1 cellular context compared by ENCODE assay signal in genomic region chr16:53346-54236, GRCh38.
TF ChIP-seq lines count a peak whose summit lies in the region.

Gene POLR3K, minus strand, starts transcription at chr16:53608. Its CDS starts 22 bp downstream, at chr16:53586.
Gene SNRNP25, plus strand, starts transcription at chr16:53828. Its CDS starts 189 bp downstream, at chr16:54017.

TF ChIP-seq in HepG2, 621 proteins besides CTCF, POLR2A, EP300 and RAD21 (continued from another document):
- TF ChIP-seq DNMT3B (CRISPR knock-in tag; conservative IDR thresholded peaks at IDR 0.05) (no peak), ZMYM4 (CRISPR knock-in tag; IDR thresholded peaks at IDR 0.05) (peak; percentile 72), HIC2 (CRISPR knock-in tag; IDR thresholded peaks at IDR 0.05; ENCODE audit: low read depth) (0 out of 2 replicates have a peak, but pooled peaks have one; percentile 20), ZNF382 (CRISPR knock-in tag; IDR thresholded peaks at IDR 0.05; ENCODE audit: borderline replicate concordance) (no peak), ZNF563 (CRISPR knock-in tag; IDR thresholded peaks at IDR 0.05) (peak; percentile 96), RNF2 (conservative IDR thresholded peaks at IDR 0.05; ENCODE audit: low read depth) (peak; percentile 80; the same call in 1 of the 2 replicates), HMGA1 (CRISPR knock-in tag; conservative IDR thresholded peaks at IDR 0.05) (no peak), ZNF296 (CRISPR knock-in tag; conservative IDR thresholded peaks at IDR 0.05) (no peak), ZNF580 (CRISPR knock-in tag; IDR thresholded peaks at IDR 0.05; ENCODE audit: borderline replicate concordance, low read depth) (peak; percentile 10; the same call in 1 of the 2 replicates), MYC (CRISPR knock-in tag; IDR thresholded peaks at IDR 0.05; ENCODE audit: borderline replicate concordance) (peak; percentile 68; the same call in 1 of the 2 replicates), REL (CRISPR knock-in tag; conservative IDR thresholded peaks at IDR 0.05) (peak; percentile 83; the same call in 1 of the 2 replicates), HIVEP1 (CRISPR knock-in tag; IDR thresholded peaks at IDR 0.05) (0 out of 2 replicates have a peak, but pooled peaks have one; percentile 2), TFDP2 (CRISPR knock-in tag; IDR thresholded peaks at IDR 0.05) (peak; percentile 98), ZNF768 (CRISPR knock-in tag; IDR thresholded peaks at IDR 0.05) (0 out of 2 replicates have a peak, but pooled peaks have one; percentile 19), CENPT (CRISPR knock-in tag; IDR thresholded peaks at IDR 0.05; ENCODE audit: low read depth) (no peak), KDM3A (CRISPR knock-in tag; IDR thresholded peaks at IDR 0.05; ENCODE audit: low read depth) (peak; percentile 21; the same call in 1 of the 2 replicates), NR2C2 (CRISPR knock-in tag; IDR thresholded peaks at IDR 0.05; ENCODE audit: borderline replicate concordance) (no peak), KLF13 (CRISPR knock-in tag; IDR thresholded peaks at IDR 0.05) (peak; percentile 3; the same call in 1 of the 2 replicates), ATF7-NPFF (CRISPR knock-in tag; IDR thresholded peaks at IDR 0.05; ENCODE audit: low read depth) (peak; percentile 89), ZNF562 (CRISPR knock-in tag; IDR thresholded peaks at IDR 0.05; ENCODE audit: borderline replicate concordance) (0 out of 2 replicates have a peak, but pooled peaks have one; percentile 46), SRSF9 (IDR thresholded peaks at IDR 0.05; ENCODE audit: borderline replicate concordance, insufficient read depth, low read depth, low read length, poor library complexity, severe bottlenecking) (no peak), SRSF4 (IDR thresholded peaks at IDR 0.05; ENCODE audit: low read depth, low read length, poor library complexity, severe bottlenecking) (no peak), ISL2 (CRISPR knock-in tag; IDR thresholded peaks at IDR 0.05) (peak; percentile 49), ZNF704 (CRISPR knock-in tag; IDR thresholded peaks at IDR 0.05; ENCODE audit: borderline replicate concordance) (peak; percentile 91), NFE2L1 (CRISPR knock-in tag; IDR thresholded peaks at IDR 0.05; ENCODE audit: borderline replicate concordance) (no peak), MXD4 (CRISPR knock-in tag; IDR thresholded peaks at IDR 0.05) (peak; percentile 78), ELF3 (CRISPR knock-in tag; IDR thresholded peaks at IDR 0.05) (no peak)
- TF ChIP-seq, protein P1, sequence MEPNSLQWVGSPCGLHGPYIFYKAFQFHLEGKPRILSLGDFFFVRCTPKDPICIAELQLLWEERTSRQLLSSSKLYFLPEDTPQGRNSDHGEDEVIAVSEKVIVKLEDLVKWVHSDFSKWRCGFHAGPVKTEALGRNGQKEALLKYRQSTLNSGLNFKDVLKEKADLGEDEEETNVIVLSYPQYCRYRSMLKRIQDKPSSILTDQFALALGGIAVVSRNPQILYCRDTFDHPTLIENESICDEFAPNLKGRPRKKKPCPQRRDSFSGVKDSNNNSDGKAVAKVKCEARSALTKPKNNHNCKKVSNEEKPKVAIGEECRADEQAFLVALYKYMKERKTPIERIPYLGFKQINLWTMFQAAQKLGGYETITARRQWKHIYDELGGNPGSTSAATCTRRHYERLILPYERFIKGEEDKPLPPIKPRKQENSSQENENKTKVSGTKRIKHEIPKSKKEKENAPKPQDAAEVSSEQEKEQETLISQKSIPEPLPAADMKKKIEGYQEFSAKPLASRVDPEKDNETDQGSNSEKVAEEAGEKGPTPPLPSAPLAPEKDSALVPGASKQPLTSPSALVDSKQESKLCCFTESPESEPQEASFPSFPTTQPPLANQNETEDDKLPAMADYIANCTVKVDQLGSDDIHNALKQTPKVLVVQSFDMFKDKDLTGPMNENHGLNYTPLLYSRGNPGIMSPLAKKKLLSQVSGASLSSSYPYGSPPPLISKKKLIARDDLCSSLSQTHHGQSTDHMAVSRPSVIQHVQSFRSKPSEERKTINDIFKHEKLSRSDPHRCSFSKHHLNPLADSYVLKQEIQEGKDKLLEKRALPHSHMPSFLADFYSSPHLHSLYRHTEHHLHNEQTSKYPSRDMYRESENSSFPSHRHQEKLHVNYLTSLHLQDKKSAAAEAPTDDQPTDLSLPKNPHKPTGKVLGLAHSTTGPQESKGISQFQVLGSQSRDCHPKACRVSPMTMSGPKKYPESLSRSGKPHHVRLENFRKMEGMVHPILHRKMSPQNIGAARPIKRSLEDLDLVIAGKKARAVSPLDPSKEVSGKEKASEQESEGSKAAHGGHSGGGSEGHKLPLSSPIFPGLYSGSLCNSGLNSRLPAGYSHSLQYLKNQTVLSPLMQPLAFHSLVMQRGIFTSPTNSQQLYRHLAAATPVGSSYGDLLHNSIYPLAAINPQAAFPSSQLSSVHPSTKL (CRISPR knock-in tag; IDR thresholded peaks at IDR 0.05), result no peak
- TF ChIP-seq, protein P2, sequence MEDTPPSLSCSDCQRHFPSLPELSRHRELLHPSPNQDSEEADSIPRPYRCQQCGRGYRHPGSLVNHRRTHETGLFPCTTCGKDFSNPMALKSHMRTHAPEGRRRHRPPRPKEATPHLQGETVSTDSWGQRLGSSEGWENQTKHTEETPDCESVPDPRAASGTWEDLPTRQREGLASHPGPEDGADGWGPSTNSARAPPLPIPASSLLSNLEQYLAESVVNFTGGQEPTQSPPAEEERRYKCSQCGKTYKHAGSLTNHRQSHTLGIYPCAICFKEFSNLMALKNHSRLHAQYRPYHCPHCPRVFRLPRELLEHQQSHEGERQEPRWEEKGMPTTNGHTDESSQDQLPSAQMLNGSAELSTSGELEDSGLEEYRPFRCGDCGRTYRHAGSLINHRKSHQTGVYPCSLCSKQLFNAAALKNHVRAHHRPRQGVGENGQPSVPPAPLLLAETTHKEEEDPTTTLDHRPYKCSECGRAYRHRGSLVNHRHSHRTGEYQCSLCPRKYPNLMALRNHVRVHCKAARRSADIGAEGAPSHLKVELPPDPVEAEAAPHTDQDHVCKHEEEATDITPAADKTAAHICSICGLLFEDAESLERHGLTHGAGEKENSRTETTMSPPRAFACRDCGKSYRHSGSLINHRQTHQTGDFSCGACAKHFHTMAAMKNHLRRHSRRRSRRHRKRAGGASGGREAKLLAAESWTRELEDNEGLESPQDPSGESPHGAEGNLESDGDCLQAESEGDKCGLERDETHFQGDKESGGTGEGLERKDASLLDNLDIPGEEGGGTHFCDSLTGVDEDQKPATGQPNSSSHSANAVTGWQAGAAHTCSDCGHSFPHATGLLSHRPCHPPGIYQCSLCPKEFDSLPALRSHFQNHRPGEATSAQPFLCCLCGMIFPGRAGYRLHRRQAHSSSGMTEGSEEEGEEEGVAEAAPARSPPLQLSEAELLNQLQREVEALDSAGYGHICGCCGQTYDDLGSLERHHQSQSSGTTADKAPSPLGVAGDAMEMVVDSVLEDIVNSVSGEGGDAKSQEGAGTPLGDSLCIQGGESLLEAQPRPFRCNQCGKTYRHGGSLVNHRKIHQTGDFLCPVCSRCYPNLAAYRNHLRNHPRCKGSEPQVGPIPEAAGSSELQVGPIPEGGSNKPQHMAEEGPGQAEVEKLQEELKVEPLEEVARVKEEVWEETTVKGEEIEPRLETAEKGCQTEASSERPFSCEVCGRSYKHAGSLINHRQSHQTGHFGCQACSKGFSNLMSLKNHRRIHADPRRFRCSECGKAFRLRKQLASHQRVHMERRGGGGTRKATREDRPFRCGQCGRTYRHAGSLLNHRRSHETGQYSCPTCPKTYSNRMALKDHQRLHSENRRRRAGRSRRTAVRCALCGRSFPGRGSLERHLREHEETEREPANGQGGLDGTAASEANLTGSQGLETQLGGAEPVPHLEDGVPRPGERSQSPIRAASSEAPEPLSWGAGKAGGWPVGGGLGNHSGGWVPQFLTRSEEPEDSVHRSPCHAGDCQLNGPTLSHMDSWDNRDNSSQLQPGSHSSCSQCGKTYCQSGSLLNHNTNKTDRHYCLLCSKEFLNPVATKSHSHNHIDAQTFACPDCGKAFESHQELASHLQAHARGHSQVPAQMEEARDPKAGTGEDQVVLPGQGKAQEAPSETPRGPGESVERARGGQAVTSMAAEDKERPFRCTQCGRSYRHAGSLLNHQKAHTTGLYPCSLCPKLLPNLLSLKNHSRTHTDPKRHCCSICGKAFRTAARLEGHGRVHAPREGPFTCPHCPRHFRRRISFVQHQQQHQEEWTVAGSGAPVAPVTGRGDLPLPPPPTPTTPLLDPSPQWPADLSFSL (CRISPR knock-in tag; IDR thresholded peaks at IDR 0.05), result no peak
- TF ChIP-seq, protein P3, sequence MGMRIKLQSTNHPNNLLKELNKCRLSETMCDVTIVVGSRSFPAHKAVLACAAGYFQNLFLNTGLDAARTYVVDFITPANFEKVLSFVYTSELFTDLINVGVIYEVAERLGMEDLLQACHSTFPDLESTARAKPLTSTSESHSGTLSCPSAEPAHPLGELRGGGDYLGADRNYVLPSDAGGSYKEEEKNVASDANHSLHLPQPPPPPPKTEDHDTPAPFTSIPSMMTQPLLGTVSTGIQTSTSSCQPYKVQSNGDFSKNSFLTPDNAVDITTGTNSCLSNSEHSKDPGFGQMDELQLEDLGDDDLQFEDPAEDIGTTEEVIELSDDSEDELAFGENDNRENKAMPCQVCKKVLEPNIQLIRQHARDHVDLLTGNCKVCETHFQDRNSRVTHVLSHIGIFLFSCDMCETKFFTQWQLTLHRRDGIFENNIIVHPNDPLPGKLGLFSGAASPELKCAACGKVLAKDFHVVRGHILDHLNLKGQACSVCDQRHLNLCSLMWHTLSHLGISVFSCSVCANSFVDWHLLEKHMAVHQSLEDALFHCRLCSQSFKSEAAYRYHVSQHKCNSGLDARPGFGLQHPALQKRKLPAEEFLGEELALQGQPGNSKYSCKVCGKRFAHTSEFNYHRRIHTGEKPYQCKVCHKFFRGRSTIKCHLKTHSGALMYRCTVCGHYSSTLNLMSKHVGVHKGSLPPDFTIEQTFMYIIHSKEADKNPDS (CRISPR knock-in tag; IDR thresholded peaks at IDR 0.05), result peak; percentile 59; the same call in 1 of the 2 replicates
- TF ChIP-seq, protein P4, sequence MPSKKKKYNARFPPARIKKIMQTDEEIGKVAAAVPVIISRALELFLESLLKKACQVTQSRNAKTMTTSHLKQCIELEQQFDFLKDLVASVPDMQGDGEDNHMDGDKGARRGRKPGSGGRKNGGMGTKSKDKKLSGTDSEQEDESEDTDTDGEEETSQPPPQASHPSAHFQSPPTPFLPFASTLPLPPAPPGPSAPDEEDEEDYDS (CRISPR knock-in tag; IDR thresholded peaks at IDR 0.05), result peak; percentile 54
- TF ChIP-seq, protein P5, sequence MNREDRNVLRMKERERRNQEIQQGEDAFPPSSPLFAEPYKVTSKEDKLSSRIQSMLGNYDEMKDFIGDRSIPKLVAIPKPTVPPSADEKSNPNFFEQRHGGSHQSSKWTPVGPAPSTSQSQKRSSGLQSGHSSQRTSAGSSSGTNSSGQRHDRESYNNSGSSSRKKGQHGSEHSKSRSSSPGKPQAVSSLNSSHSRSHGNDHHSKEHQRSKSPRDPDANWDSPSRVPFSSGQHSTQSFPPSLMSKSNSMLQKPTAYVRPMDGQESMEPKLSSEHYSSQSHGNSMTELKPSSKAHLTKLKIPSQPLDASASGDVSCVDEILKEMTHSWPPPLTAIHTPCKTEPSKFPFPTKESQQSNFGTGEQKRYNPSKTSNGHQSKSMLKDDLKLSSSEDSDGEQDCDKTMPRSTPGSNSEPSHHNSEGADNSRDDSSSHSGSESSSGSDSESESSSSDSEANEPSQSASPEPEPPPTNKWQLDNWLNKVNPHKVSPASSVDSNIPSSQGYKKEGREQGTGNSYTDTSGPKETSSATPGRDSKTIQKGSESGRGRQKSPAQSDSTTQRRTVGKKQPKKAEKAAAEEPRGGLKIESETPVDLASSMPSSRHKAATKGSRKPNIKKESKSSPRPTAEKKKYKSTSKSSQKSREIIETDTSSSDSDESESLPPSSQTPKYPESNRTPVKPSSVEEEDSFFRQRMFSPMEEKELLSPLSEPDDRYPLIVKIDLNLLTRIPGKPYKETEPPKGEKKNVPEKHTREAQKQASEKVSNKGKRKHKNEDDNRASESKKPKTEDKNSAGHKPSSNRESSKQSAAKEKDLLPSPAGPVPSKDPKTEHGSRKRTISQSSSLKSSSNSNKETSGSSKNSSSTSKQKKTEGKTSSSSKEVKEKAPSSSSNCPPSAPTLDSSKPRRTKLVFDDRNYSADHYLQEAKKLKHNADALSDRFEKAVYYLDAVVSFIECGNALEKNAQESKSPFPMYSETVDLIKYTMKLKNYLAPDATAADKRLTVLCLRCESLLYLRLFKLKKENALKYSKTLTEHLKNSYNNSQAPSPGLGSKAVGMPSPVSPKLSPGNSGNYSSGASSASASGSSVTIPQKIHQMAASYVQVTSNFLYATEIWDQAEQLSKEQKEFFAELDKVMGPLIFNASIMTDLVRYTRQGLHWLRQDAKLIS (CRISPR knock-in tag; IDR thresholded peaks at IDR 0.05), result no peak
